In genomic region chr2:86243272-86243671, GRCh38 we compare ENCODE assay signal across 19 cellular contexts. TPM values are rescaled to one million over a fixed set of nuclear protein-coding genes. Genes with fewer than 3 reads are reported as not detected.
A peak's percentile ranks its signal among the peaks of the same experiment; 100 is the strongest.
DNase-seq lines count a peak whose midpoint lies in the region; ATAC-seq, FAIRE-seq and TF ChIP-seq lines count a peak whose summit lies in the region.
"Had no signal": no experiment of that assay in that cellular context is flagged by ENCODE, and none has a peak within 500 bp of the region (broad histone marks: within the 10 kb centered on the region; RNA-seq: fewer than 3 reads in every experiment).

No MANE protein-coding gene starts in this region.

- H2BK12ac ChIP-seq in H1 (ENCODE audit: low read depth, low read length), result peak overlapping the region; percentile 29; the same call in 1 of the 2 replicates

- WGBS in H1 (ENCODE audit: extremely low coverage in 1 of 2, insufficient coverage in 1 of 2, insufficient read length in 1 of 2, insufficient replicate concordance in 2 of 2, low coverage in 1 of 2, low lambda C conversion rate in 2 of 2, missing lambda C conversion rate in 1 of 2), 2 experiments, result 84% methylated on average over 6 of the region's 6 CpGs; no CpG with 5 or more reads in 1 of the 2 experiments

- H3K9me3 ChIP-seq in BLaER1 (no peaks in the 10 kb centered on the region), H1 (ENCODE audit: insufficient read depth in 2 of 2, low read depth in 1 of 2, low read length in 1 of 2) (no peaks in the 10 kb centered on the region), thoracic aorta (no peaks in the 10 kb centered on the region)
- H3K9me3 ChIP-seq: SK-N-SH had no signal

- no peak overlapping the region for H2BK120ac ChIP-seq in H1 (replicated peaks; ENCODE audit: low read depth, low read length)

- no peak overlapping the region for H4K8ac ChIP-seq in H1 (ENCODE audit: extremely low read depth, insufficient read depth, low read length)

- H3K27ac ChIP-seq in BLaER1 (no peak overlapping the region), H1 (ENCODE audit: low read depth, low read length) (no peak overlapping the region), thoracic aorta (peak overlapping the region; percentile 26 to 49)

- H3K23ac ChIP-seq in H1 (ENCODE audit: insufficient read length), result no peak overlapping the region

- H2AFZ ChIP-seq in H1 (ENCODE audit: low read length), result no peak overlapping the region
- H2AFZ ChIP-seq: GM23338 had no signal

- H3K27me3 Mint-ChIP-seq in mesothelial cell of epicardium (ENCODE audit: low read depth), result peaks cover 8% of the 10 kb centered on the region
- H3K27me3 Mint-ChIP-seq in MCF 10A (ENCODE audit: insufficient read depth, unreplicated experiment), result peaks cover 18% of the 10 kb centered on the region

- TF ChIP-seq RAD21 in H1 (IDR thresholded peaks at IDR 0.05 in 1 of 2, conservative IDR thresholded peaks at IDR 0.05 in 1 of 2; ENCODE audit: low read depth in 2 of 2, low read length in 2 of 2), result no peak

- no peak overlapping the region for H3K18ac ChIP-seq in H1 (ENCODE audit: extremely low read depth, low read length)

- DNase-seq in H1 (ENCODE audit: low read depth in 1 of 2, low spot score in 2 of 2) (no peak), mesothelial cell of epicardium (ENCODE audit: low spot score in 2 of 2, unreplicated experiment in 2 of 2) (no peak), thoracic aorta (ENCODE audit: low spot score) (no peak), MCF 10A (ENCODE audit: unreplicated experiment) (no peak), NK-92 (lab: John Stamatoyannopoulos, UW; ENCODE audit: unreplicated experiment) (no peak), NCI-H526 (lab: John Stamatoyannopoulos, UW) (no peak), DMS114 treated with DMSO at 0.1 percent for 48 hours (lab: John Stamatoyannopoulos, UW; ENCODE audit: unreplicated experiment) (no peak)
- DNase-seq: 8988T, C1 segment of cervical spinal cord, DMS 273 treated with DMSO at 0.1 percent for 48 hours, KG1, NCI-H1048, NCI-H146, NCI-H2081 treated with DMSO at 0.1 percent for 48 hours, NCI-H510A, SHP77, SK-N-SH had no signal

- H3K27ac Mint-ChIP-seq in mesothelial cell of epicardium (peak overlapping the region; percentile 62), MCF 10A (ENCODE audit: low read depth, unreplicated experiment) (no peak overlapping the region)
- H3K27ac Mint-ChIP-seq: GM23338 had no signal

- H3K4me1 Mint-ChIP-seq in mesothelial cell of epicardium (peaks cover 22% of the 10 kb centered on the region), MCF 10A (ENCODE audit: insufficient read depth, unreplicated experiment) (no peaks in the 10 kb centered on the region)

- no TSS peak for BruUV-seq in MCF 10A (replicated peaks; lab: Mats Ljungman, UMichigan)

- no peak overlapping the region for H2BK15ac ChIP-seq in H1 (ENCODE audit: low read length)

- no peak for TF ChIP-seq EP300 in H1 (IDR thresholded peaks at IDR 0.05; ENCODE audit: borderline replicate concordance in 1 of 2, low read depth in 2 of 2, low read length in 2 of 2)

- no peak for FAIRE-seq in H1 (lab: Jason Lieb, UNC)

- POLR2A ChIA-PET in H1 (lab: Charles Lee; ENCODE audit: partially characterized antibody) (no interaction called here), MCF 10A (lab: Yijun Ruan, JAX) (no interaction called here)

- ATAC-seq in thoracic aorta (ENCODE audit: insufficient number of reproducible peaks, low FRiP score, low read depth), result no peak
- ATAC-seq: GM23338 had no signal

- H3K23me2 ChIP-seq in H1 (ENCODE audit: low read depth, low read length), result no peaks in the 10 kb centered on the region

- H3K36me3 Mint-ChIP-seq in mesothelial cell of epicardium (no peaks in the 10 kb centered on the region), MCF 10A (ENCODE audit: insufficient read depth, unreplicated experiment) (no peaks in the 10 kb centered on the region)

- H3K4me3 ChIP-seq in BLaER1, result no peak overlapping the region
- H3K4me3 ChIP-seq in H1 (ENCODE audit: extremely low read depth in 1 of 4, insufficient read depth in 2 of 4, low read depth in 3 of 4, low read length in 4 of 4), result no peak overlapping the region
- H3K4me3 ChIP-seq in thoracic aorta, result no peak overlapping the region
- H3K4me3 ChIP-seq: GM23338 had no signal

- no peak overlapping the region for H3K14ac ChIP-seq in H1 (ENCODE audit: insufficient read length)

- H3K4me1 ChIP-seq in BLaER1 (peaks cover 33% of the 10 kb centered on the region), H1 (replicated peaks in 1 of 4; ENCODE audit: control insufficient read depth in 3 of 4, insufficient read depth in 4 of 4, low read length in 3 of 4) (no peaks in the 10 kb centered on the region; a peak in 1 of 7 replicates), thoracic aorta (ENCODE audit: control insufficient read depth in 1 of 2, low read depth in 2 of 2) (peaks cover 6 to 16% of the 10 kb centered on the region in 2 donors)

- H3K4ac ChIP-seq in H1 (replicated peaks; ENCODE audit: insufficient read length, low read depth, low read length), result no peak overlapping the region

- no peak overlapping the region for H2AK5ac ChIP-seq in H1 (ENCODE audit: low read depth, low read length)

- no peak overlapping the region for H4K91ac ChIP-seq in H1 (replicated peaks; ENCODE audit: insufficient read length, low read length)

- H3K4me2 ChIP-seq in BLaER1, result peak overlapping the region; percentile 29; the same call in 1 of the 2 replicates
- no peak overlapping the region for H3K4me2 ChIP-seq in H1 (ENCODE audit: insufficient read depth in 1 of 2, low read depth in 2 of 2, low read length in 2 of 2)
- H3K4me2 ChIP-seq: GM23338, SK-N-SH had no signal

- H3K79me2 ChIP-seq in H1 (ENCODE audit: control insufficient read depth in 1 of 2, insufficient read depth in 2 of 2, low read length in 2 of 2), result no peaks in the 10 kb centered on the region

- CTCF ChIA-PET in H1 (lab: Charles Lee; ENCODE audit: partially characterized antibody) (interaction anchor here (1.2 to 2.6 kb wide), 3 partner anchors 22 to 55 kb away, joined by 3 to 11 read pairs (median 6); no protein-coding TSS in a partner anchor), MCF 10A (lab: Yijun Ruan, JAX) (no interaction called here)

- H4K20me1 ChIP-seq in BLaER1, result peaks cover 55% of the 10 kb centered on the region
- no peaks in the 10 kb centered on the region for H4K20me1 ChIP-seq in H1 (replicated peaks in 1 of 2; ENCODE audit: control insufficient read depth in 1 of 2, insufficient read depth in 2 of 2, low read length in 2 of 2)

- H2BK20ac ChIP-seq in H1 (ENCODE audit: low read length), result no peak overlapping the region

- no peaks in the 10 kb centered on the region for H3K79me1 ChIP-seq in H1 (ENCODE audit: low read depth, low read length)

- TF ChIP-seq CTCF in H1 (IDR thresholded peaks at IDR 0.05; ENCODE audit: control extremely low read depth in 1 of 3, insufficient read depth in 1 of 3, low read depth in 1 of 3, low read length in 3 of 3), result no peak
- no peak for TF ChIP-seq CTCF in mesothelial cell of epicardium (IDR thresholded peaks at IDR 0.05; ENCODE audit: unreplicated experiment)
- no peak for TF ChIP-seq CTCF in thoracic aorta (IDR thresholded peaks at IDR 0.05)
- no peak for TF ChIP-seq CTCF in MCF 10A (IDR thresholded peaks at IDR 0.05; ENCODE audit: unreplicated experiment)

- H3K27me3 ChIP-seq in BLaER1 (peaks cover 58% of the 10 kb centered on the region), H1 (replicated peaks in 1 of 4; ENCODE audit: control insufficient read depth in 3 of 4, extremely low read depth in 1 of 4, insufficient read depth in 3 of 4, low read length in 3 of 4) (no peaks in the 10 kb centered on the region), thoracic aorta (replicated peaks; ENCODE audit: insufficient read depth) (no peaks in the 10 kb centered on the region)

- H3K36me3 ChIP-seq in BLaER1 (no peaks in the 10 kb centered on the region), H1 (ENCODE audit: control insufficient read depth in 2 of 4, insufficient read depth in 4 of 4, low read length in 3 of 4) (no peaks in the 10 kb centered on the region), thoracic aorta (peaks cover 4% of the 10 kb centered on the region)

- H4K5ac ChIP-seq in H1 (ENCODE audit: insufficient read length, low read depth, low read length), result no peak overlapping the region

- intact Hi-C loops in MCF 10A (cut with micrococcal nuclease), result no loop called here

- no peak for TF ChIP-seq POLR2A in H1 (IDR thresholded peaks at IDR 0.05; ENCODE audit: control extremely low read depth in 1 of 2, low read depth in 2 of 2, low read length in 2 of 2)

- H3K9me3 Mint-ChIP-seq in mesothelial cell of epicardium (peaks cover 6% of the 10 kb centered on the region), MCF 10A (ENCODE audit: unreplicated experiment) (no peaks in the 10 kb centered on the region)

- H3K4me3 Mint-ChIP-seq in mesothelial cell of epicardium, result no peak overlapping the region
- H3K4me3 Mint-ChIP-seq in MCF 10A (ENCODE audit: unreplicated experiment), result no peak overlapping the region
- H3K4me3 Mint-ChIP-seq: GM23338 had no signal

- H3K9ac ChIP-seq in BLaER1 (no peak overlapping the region), H1 (replicated peaks in 1 of 4; ENCODE audit: extremely low read depth in 1 of 4, low read depth in 3 of 4, low read length in 3 of 4) (no peak overlapping the region)
- H3K9ac ChIP-seq: SK-N-SH had no signal

- no peak overlapping the region for H3K56ac ChIP-seq in H1 (replicated peaks; ENCODE audit: insufficient read length, low read depth, low read length)

- no peak overlapping the region for H2BK5ac ChIP-seq in H1 (ENCODE audit: low read depth, low read length)

RNA-seq across cellular contexts. Expression of gene MRPL35, which starts 44.0 kb away (rescaled TPM):
- 42.3 and 44.5 TPM in 2 replicates for total RNA-seq in H1 (2021; fragmentation: NEBNext Ultra II Directional; extraction: Animal tissue kit (Norgen Biotek cat#: 25700))
- 32.4 and 51.2 TPM in 2 replicates for polyA plus RNA-seq in H1 (2011; rRNA removed)
- polyA plus RNA-seq in H1 (2011; cell fraction: cytosol; rRNA removed), result 34.5 TPM
- polyA plus RNA-seq in H1 (2011; cell fraction: nucleus; rRNA removed), result 30.7 TPM
- 27.0 to 36.8 TPM (median 33.0 TPM) in 4 replicates for polyA plus RNA-seq in H1 (2012, experiment 1 of 2)
- polyA plus RNA-seq in H1 (2012, experiment 2 of 2), result 14.4 TPM
- polyA plus RNA-seq in H1 (2013, experiment 1 of 2), result 36.0 TPM
- 35.3 TPM for polyA plus RNA-seq in H1 (2013, experiment 2 of 2)
- 48.0 and 55.3 TPM in 2 replicates for polyA minus RNA-seq in H1 (2011; rRNA and poly(A)+ RNA removed)
- 17.0 TPM for polyA minus RNA-seq in H1 (2011; cell fraction: cytosol; rRNA and poly(A)+ RNA removed)
- 36.1 TPM for polyA minus RNA-seq in H1 (2011; cell fraction: nucleus; rRNA and poly(A)+ RNA removed)
- total RNA-seq in mesothelial cell of epicardium (21.9 to 22.4 TPM (median 22.0 TPM) in 3 replicates), thoracic aorta (10 to 100 TPM; 10.4 to 17.1 TPM), MCF 10A (2022) (36.4 and 44.8 TPM in 2 replicates)

RNA-seq across cellular contexts. Expression of gene IMMT, which starts 48.0 kb away (rescaled TPM):
- 103 and 105 TPM in 2 replicates for total RNA-seq in H1 (2021; fragmentation: NEBNext Ultra II Directional; extraction: Animal tissue kit (Norgen Biotek cat#: 25700))
- polyA plus RNA-seq in H1 (2011; rRNA removed), result 28.9 and 37.7 TPM in 2 replicates
- 46.8 TPM for polyA plus RNA-seq in H1 (2011; cell fraction: cytosol; rRNA removed)
- polyA plus RNA-seq in H1 (2011; cell fraction: nucleus; rRNA removed), result 38.2 TPM
- polyA plus RNA-seq in H1 (2012, experiment 1 of 2), result 78.4 to 97.7 TPM (median 85.7 TPM) in 4 replicates
- 14.8 TPM for polyA plus RNA-seq in H1 (2012, experiment 2 of 2)
- polyA plus RNA-seq in H1 (2013, experiment 1 of 2), result 79.4 TPM
- 74.8 TPM for polyA plus RNA-seq in H1 (2013, experiment 2 of 2)
- 55.1 and 77.5 TPM in 2 replicates for polyA minus RNA-seq in H1 (2011; rRNA and poly(A)+ RNA removed)
- 49.5 TPM for polyA minus RNA-seq in H1 (2011; cell fraction: cytosol; rRNA and poly(A)+ RNA removed)
- polyA minus RNA-seq in H1 (2011; cell fraction: nucleus; rRNA and poly(A)+ RNA removed), result 51.9 TPM
- total RNA-seq in mesothelial cell of epicardium, result 70.4 to 74.2 TPM (median 72.6 TPM) in 3 replicates
- 10 to 100 TPM; 33.3 to 54.7 TPM for total RNA-seq in thoracic aorta
- total RNA-seq in MCF 10A (2022), result 84.6 and 114 TPM in 2 replicates

Comparison
In these comparisons a context has a peak if more than half of its experiments do, and no peak if none do; other contexts are left out.
1. H3K27ac ChIP-seq: peak in thoracic aorta (2 of 2); none in BLaER1 (single experiment) and H1 (single experiment).